8 cellular contexts compared by ENCODE assay signal in genomic region chr14:68789002-68789797, GRCh38. TPM values are rescaled to one million over a fixed set of nuclear protein-coding genes. Genes with fewer than 3 reads are reported as not detected.
A peak's percentile ranks its signal among the peaks of the same experiment; 100 is the strongest.
DNase-seq lines count a peak whose midpoint lies in the region; ATAC-seq lines count a peak whose summit lies in the region.

No MANE protein-coding gene starts in this region.

- peaks cover 0 to 6% of the 10 kb centered on the region in 2 donors for H3K4me1 ChIP-seq in aorta (ENCODE audit: control insufficient read depth in 1 of 2, insufficient read depth in 2 of 2, low read length in 2 of 2)

- intact Hi-C loops in left ventricle myocardium superior (cut with micrococcal nuclease) = no loop called here
- intact Hi-C loops in aorta (cut with DNase I) = loop anchor here (2.0 to 10.0 kb wide), 6 partner anchors 107 to 540 kb away; no protein-coding TSS in a partner anchor

- H3K27me3 Mint-ChIP-seq in T-helper 1 cell treated with Interleukin-12 subunit alpha and Interleukin-12 subunit beta and Interleukin-4 antibody, amounts not matched to agents 30 μg/mL and 1 μg/mL, for 36 hours (ENCODE audit: low read depth) = no peaks in the 10 kb centered on the region

- H3K27ac Mint-ChIP-seq in T-helper 1 cell treated with Interleukin-12 subunit alpha and Interleukin-12 subunit beta and Interleukin-4 antibody, amounts not matched to agents 30 μg/mL and 1 μg/mL, for 36 hours = peak overlapping the region; percentile 99

- H3K9me3 Mint-ChIP-seq in T-helper 1 cell treated with Interleukin-12 subunit alpha and Interleukin-12 subunit beta and Interleukin-4 antibody, amounts not matched to agents 30 μg/mL and 1 μg/mL, for 36 hours = no peaks in the 10 kb centered on the region

- H3K36me3 Mint-ChIP-seq in T-helper 1 cell treated with Interleukin-12 subunit alpha and Interleukin-12 subunit beta and Interleukin-4 antibody, amounts not matched to agents 30 μg/mL and 1 μg/mL, for 36 hours (ENCODE audit: low read depth) = peaks cover 51% of the 10 kb centered on the region

- H3K9me3 ChIP-seq in aorta (ENCODE audit: control insufficient read depth, low read length) = no peaks in the 10 kb centered on the region

- peaks cover 0 to 2% of the 10 kb centered on the region in 2 donors for H3K27me3 ChIP-seq in aorta (ENCODE audit: control insufficient read depth in 1 of 2, insufficient read depth in 2 of 2, low read length in 1 of 2)

- ATAC-seq in left ventricle myocardium superior (peak; percentile 33), aorta (ENCODE audit: low FRiP score) (no peak), HG03135 (IDR thresholded peaks at IDR 0.05; ENCODE audit: unreplicated experiment) (no peak)

- peaks cover 55% of the 10 kb centered on the region for H3K4me1 Mint-ChIP-seq in T-helper 1 cell treated with Interleukin-12 subunit alpha and Interleukin-12 subunit beta and Interleukin-4 antibody, amounts not matched to agents 30 μg/mL and 1 μg/mL, for 36 hours (ENCODE audit: low read depth)

- H3K4me3 Mint-ChIP-seq in T-helper 1 cell treated with Interleukin-12 subunit alpha and Interleukin-12 subunit beta and Interleukin-4 antibody, amounts not matched to agents 30 μg/mL and 1 μg/mL, for 36 hours = peak overlapping the region; percentile 91

- H3K36me3 ChIP-seq in aorta (ENCODE audit: control insufficient read depth in 1 of 2, insufficient read depth in 2 of 2, low read length in 1 of 2) = peaks cover 0 to 2% of the 10 kb centered on the region in 2 donors

- peak overlapping the region; percentile 7 to 82 for H3K27ac ChIP-seq in aorta (ENCODE audit: low read depth in 1 of 2, low read length in 2 of 2)

- DNase-seq in ELR (ENCODE audit: low read depth) = peak; percentile 88
- DNase-seq in MV-4-11 (lab: John Stamatoyannopoulos, UW) = peak; percentile 72
- DNase-seq in amniotic epithelial cell (ENCODE audit: low read depth) = peak; percentile 64
- DNase-seq in left ventricle myocardium superior = peak; percentile 91
- peak; percentile 72 for DNase-seq in putamen (ENCODE audit: low spot score)
- DNase-seq in aorta = peak; percentile 92 to 95

- peak overlapping the region in 1 of 2 donors; percentile 31 for H3K4me3 ChIP-seq in aorta (ENCODE audit: low read length in 2 of 2)

- 1% methylated on average over 14 of the region's 14 CpGs for WGBS in aorta, 2 donors

RNA-seq across cellular contexts. Expression of gene ZFP36L1, which starts 3.7 kb away (rescaled TPM):
- 49.2 TPM for total RNA-seq in left ventricle myocardium superior
- total RNA-seq in aorta = 100 to 1,000 TPM; 302 to 388 TPM
- 10 to 100 TPM; 35.3 to 48.6 TPM for polyA plus RNA-seq in aorta
